Comparison of ENCODE assay signal across 27 cellular contexts in the genomic region with DNA sequence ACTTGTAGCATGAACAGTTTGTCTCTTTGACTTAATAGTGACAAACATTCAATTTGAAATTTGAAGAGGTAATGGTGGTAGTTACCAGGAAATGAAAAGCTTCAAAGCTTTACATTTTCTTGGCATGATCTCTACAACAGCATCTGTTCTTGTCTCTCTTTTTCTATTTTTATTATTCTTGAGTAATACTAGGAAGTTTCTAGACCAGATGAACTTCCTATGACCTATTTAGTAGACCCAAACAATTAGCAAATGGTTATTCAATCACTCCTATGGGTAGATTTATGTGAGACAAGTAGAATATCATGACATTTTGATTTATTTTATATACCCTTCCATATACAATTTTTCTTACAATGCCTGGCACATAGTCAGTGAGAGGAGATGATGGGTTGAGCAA.
"Had no signal": no experiment of that assay in that cellular context is flagged by ENCODE, and none has a peak within 500 bp of the region (broad histone marks: within the 10 kb centered on the region; RNA-seq: fewer than 3 reads in every experiment).

No MANE protein-coding gene starts in this region.

- H3K4me3 ChIP-seq: adrenal gland, esophagus squamous epithelium, psoas muscle, stomach, suprapubic skin, tibial artery had no signal

- H3K4me1 ChIP-seq: adrenal gland, esophagus squamous epithelium, psoas muscle, stomach, suprapubic skin, tibial artery had no signal

- H2AFZ ChIP-seq: parathyroid adenoma had no signal

- H3K9me3 ChIP-seq: adrenal gland, esophagus squamous epithelium, psoas muscle, stomach, suprapubic skin, tibial artery had no signal

- H3K36me3 ChIP-seq: adrenal gland, esophagus squamous epithelium, stomach, suprapubic skin, tibial artery, WERI-Rb-1 had no signal

- H3K9ac ChIP-seq: parathyroid adenoma had no signal

- ATAC-seq: activated CD4-positive, CD25-positive, alpha-beta regulatory T cell treated with anti-CD3 and anti-CD28 coated beads, Interleukin-2, amount 50 U/mL, for 24 hours; left cardiac atrium; left ventricle myocardium superior; psoas muscle; stimulated activated naive B cell treated with anti-CD40 and anti-IgM and Interleukin-4, amounts not matched to agents 10 μg/mL and 1 μg/mL and 100 μg/mL, for 72 hours had no signal

- DNase-seq: activated CD4-positive, alpha-beta T cell treated with anti-CD3 and anti-CD28 coated beads for 48 hours; activated CD4-positive, alpha-beta T cell treated with anti-CD3 and anti-CD28 coated beads, Interleukin-2, amount 50 U/mL, for 48 hours; activated CD8-positive, alpha-beta memory T cell treated with anti-CD3 and anti-CD28 coated beads for 24 hours; activated effector memory CD4-positive, alpha-beta T cell treated with Interleukin-2 at 50 U/mL for 16 hours; activated naive CD4-positive, alpha-beta T cell treated with Interleukin-2 at 50 U/mL for 16 hours; adrenal gland; aorta; caudate nucleus; effector CD4-positive, alpha-beta T cell; esophagus squamous epithelium; glutamatergic neuron; islet precursor cell; left cardiac atrium; left ventricle myocardium superior; psoas muscle; stimulated activated CD4-positive, alpha-beta T cell treated with anti-CD3 and anti-CD28 coated beads, Interleukin-15, amount 100 ng/mL, for 24 hours; stimulated activated CD4-positive, alpha-beta T cell treated with anti-CD3 and anti-CD28 coated beads, Interleukin-2, amount 100 ng/mL, for 24 hours; stimulated activated naive B cell treated with anti-CD40 and anti-IgM and Interleukin-4, amounts not matched to agents 10 μg/mL and 1 μg/mL and 100 μg/mL, for 72 hours; stomach; SW 1271; T1000; tibial artery; WERI-Rb-1 had no signal

- H3K27me3 ChIP-seq: adrenal gland, esophagus squamous epithelium, stomach, suprapubic skin, tibial artery had no signal

- H3K27ac ChIP-seq: adrenal gland, epithelial cell of prostate, esophagus squamous epithelium, parathyroid adenoma, psoas muscle, stomach, suprapubic skin, tibial artery, WERI-Rb-1 had no signal

- H3K79me2 ChIP-seq: parathyroid adenoma had no signal
